ENCODE assay signal across 17 cellular contexts in genomic region chr5:151570512-151571269, GRCh38. TPM values are rescaled to one million over a fixed set of nuclear protein-coding genes. Genes with fewer than 3 reads are reported as not detected.
DNase-seq lines count a peak whose midpoint lies in the region; ATAC-seq, FAIRE-seq and TF ChIP-seq lines count a peak whose summit lies in the region.
"Had no signal": no experiment of that assay in that cellular context is flagged by ENCODE, and none has a peak within 500 bp of the region (broad histone marks: within the 10 kb centered on the region; RNA-seq: fewer than 3 reads in every experiment).

No MANE protein-coding gene starts in this region.

- POLR2A ChIA-PET in HCT116 (lab: Charles Lee) (no interaction called here), PC-3 (lab: Charles Lee; ENCODE audit: unreplicated experiment) (no interaction called here)

- H3F3A ChIP-seq in PC-3 (ENCODE audit: low read length, unreplicated experiment) = no peaks in the 10 kb centered on the region

- BruUV-seq in HCT116 (replicated peaks; lab: Mats Ljungman, UMichigan) (no TSS peak), PC-3 (replicated peaks; lab: Mats Ljungman, UMichigan) (no TSS peak)

- peaks cover 24 to 32% of the 10 kb centered on the region in 2 experiments for H3K4me1 ChIP-seq in HCT116 (ENCODE audit: control insufficient read depth in 1 of 2, insufficient read depth in 2 of 2, low read length in 2 of 2)
- H3K4me1 ChIP-seq in PC-3 (ENCODE audit: insufficient read depth, low read length) = peaks cover 23% of the 10 kb centered on the region
- peaks cover 6% of the 10 kb centered on the region for H3K4me1 ChIP-seq in iPS DF 6.9 (ENCODE audit: control insufficient read depth, insufficient read depth, low read length)
- H3K4me1 ChIP-seq in small intestine (ENCODE audit: control insufficient read depth in 2 of 2, insufficient read depth in 1 of 2, low read depth in 1 of 2, low read length in 1 of 2) = no peaks in the 10 kb centered on the region
- H3K4me1 ChIP-seq: gastroesophageal sphincter, psoas muscle had no signal

- ATAC-seq in HCT116 = peak; percentile 73
- ATAC-seq in PC-3 = no peak
- ATAC-seq in HG02852 (IDR thresholded peaks at IDR 0.05; ENCODE audit: unreplicated experiment) = no peak
- ATAC-seq: effector memory CD8-positive, alpha-beta T cell; gastroesophageal sphincter; Right ventricle myocardium inferior had no signal

- H3K27me3 ChIP-seq in HCT116 (ENCODE audit: insufficient read depth, low read length) (no peaks in the 10 kb centered on the region), PC-3 (ENCODE audit: low read length) (no peaks in the 10 kb centered on the region), iPS DF 6.9 (ENCODE audit: control insufficient read depth, insufficient read depth, low read length) (peaks cover 3% of the 10 kb centered on the region), small intestine (ENCODE audit: control insufficient read depth in 2 of 2, insufficient read depth in 2 of 2, low read length in 2 of 2) (no peaks in the 10 kb centered on the region)

- no peak for TF ChIP-seq CTCF in HCT116 (IDR thresholded peaks at IDR 0.05 in 2 of 3, conservative IDR thresholded peaks at IDR 0.05 in 1 of 3; ENCODE audit: borderline replicate concordance in 1 of 3, insufficient read depth in 1 of 3, low read depth in 2 of 3, low read length in 2 of 3)
- TF ChIP-seq CTCF in PC-3 (conservative IDR thresholded peaks at IDR 0.05; ENCODE audit: low read depth, low read length) = no peak

- H3K9ac ChIP-seq in HCT116 (ENCODE audit: low read length) (no peak overlapping the region), PC-3 (ENCODE audit: low read length) (no peak overlapping the region)

- H3K36me3 ChIP-seq in HCT116 (ENCODE audit: control insufficient read depth in 1 of 2, insufficient read depth in 2 of 2, low read length in 2 of 2) (no peaks in the 10 kb centered on the region), PC-3 (ENCODE audit: low read depth, low read length) (no peaks in the 10 kb centered on the region), iPS DF 6.9 (ENCODE audit: control insufficient read depth, insufficient read depth, low read length) (no peaks in the 10 kb centered on the region), small intestine (ENCODE audit: control insufficient read depth in 2 of 2, insufficient read depth in 2 of 2, low read length in 2 of 2) (no peaks in the 10 kb centered on the region)
- H3K36me3 ChIP-seq: gastroesophageal sphincter had no signal

- H2AFZ ChIP-seq in HCT116 (ENCODE audit: low read depth, low read length, poor library complexity, severe bottlenecking) = no peak overlapping the region
- peak overlapping the region; percentile 8; the same call in 1 of the 2 replicates for H2AFZ ChIP-seq in PC-3 (ENCODE audit: low read length)

- intact Hi-C loops in HCT116 (cut with micrococcal nuclease) (no loop called here), PC-3 (cut with micrococcal nuclease) (no loop called here)

- H4K20me1 ChIP-seq in HCT116 (ENCODE audit: insufficient read depth) = no peaks in the 10 kb centered on the region
- no peaks in the 10 kb centered on the region for H4K20me1 ChIP-seq in PC-3 (ENCODE audit: low read length)

- H3K9me2 ChIP-seq in HCT116 (ENCODE audit: insufficient read depth) (no peaks in the 10 kb centered on the region), PC-3 (replicated peaks; ENCODE audit: low read length) (no peaks in the 10 kb centered on the region)

- H3K27ac ChIP-seq in HCT116 (ENCODE audit: low read depth, low read length) (no peak overlapping the region; the same call in 1 of the 2 replicates), PC-3 (ENCODE audit: low read length) (peak overlapping the region; percentile 62), iPS DF 6.9 (ENCODE audit: low read length) (no peak overlapping the region), small intestine (ENCODE audit: low read depth in 1 of 2, low read length in 1 of 2) (no peak overlapping the region)
- H3K27ac ChIP-seq: gastroesophageal sphincter, psoas muscle had no signal

- FAIRE-seq in small intestine (lab: Jason Lieb, UNC) = no peak
- FAIRE-seq: G401.6 had no signal

- H3K4me2 ChIP-seq in HCT116 (ENCODE audit: low read length) = peak overlapping the region; percentile 73
- peak overlapping the region; percentile 78 for H3K4me2 ChIP-seq in PC-3 (ENCODE audit: low read length)

- H3K79me2 ChIP-seq in HCT116 (ENCODE audit: insufficient read depth, low read length) (no peaks in the 10 kb centered on the region), PC-3 (ENCODE audit: low read length) (no peaks in the 10 kb centered on the region)

- RAD21 ChIA-PET in HCT116 (lab: Charles Lee; ENCODE audit: low non-redundant PET in 1 of 2, low total read pairs in 2 of 2, uncharacterized antibody in 2 of 2, unreplicated experiment in 2 of 2) = no interaction called here

- H3K4me3 ChIP-seq in HCT116 (replicated peaks in 1 of 2; ENCODE audit: low read depth in 1 of 2, low read length in 2 of 2) (peak overlapping the region in 1 of 2 experiments; percentile 40; a peak in 1 of 4 replicates), PC-3 (ENCODE audit: low read length) (peak overlapping the region; percentile 40; the same call in 1 of the 2 replicates), iPS DF 6.9 (ENCODE audit: low read length) (no peak overlapping the region), small intestine (ENCODE audit: low read depth in 1 of 2, low read length in 2 of 2) (no peak overlapping the region)
- H3K4me3 ChIP-seq: gastroesophageal sphincter, psoas muscle had no signal

- H3K9me3 ChIP-seq in HCT116 (ENCODE audit: control insufficient read depth in 1 of 2, insufficient read depth in 1 of 2, low read depth in 1 of 2, low read length in 2 of 2) (no peaks in the 10 kb centered on the region), PC-3 (ENCODE audit: low read length) (no peaks in the 10 kb centered on the region), iPS DF 6.9 (ENCODE audit: control insufficient read depth, insufficient read depth, low read length) (no peaks in the 10 kb centered on the region), small intestine (ENCODE audit: control insufficient read depth, low read depth) (no peaks in the 10 kb centered on the region)
- H3K9me3 ChIP-seq: gastroesophageal sphincter, psoas muscle had no signal

- peak; percentile 45 for DNase-seq in HCT116 (ENCODE audit: low read depth, low spot score)
- peak; percentile 92 for DNase-seq in PC-3
- peak; percentile 57 for DNase-seq in iPS DF 6.9 (ENCODE audit: low read depth, low spot score)
- peak; percentile 10 for DNase-seq in small intestine
- DNase-seq in HPDE6-E6E7 (ENCODE audit: extremely low spot score) = no peak
- DNase-seq in anterior cingulate cortex (lab: John Stamatoyannopoulos, UW) = no peak
- no peak for DNase-seq in amygdala (lab: John Stamatoyannopoulos, UW)
- DNase-seq: effector memory CD8-positive, alpha-beta T cell; HFFc6; Karpas-422; psoas muscle; T-helper 1 cell had no signal

- 0 out of 2 replicates have a peak, but pooled peaks have one; percentile 1 for TF ChIP-seq RAD21 in HCT116 (IDR thresholded peaks at IDR 0.05; ENCODE audit: low read depth)

- no peak for TF ChIP-seq POLR2A in HCT116 (IDR thresholded peaks at IDR 0.05; ENCODE audit: borderline replicate concordance, extremely low read depth, insufficient read depth, insufficient read length)

- no CpG with 5 or more reads among the region's 12 CpGs for WGBS in iPS DF 6.9 (ENCODE audit: insufficient coverage, insufficient read length)
- 45 to 67% (median 57%) methylated on average over 12 of the region's 12 CpGs for WGBS in small intestine, 3 donors

- CTCF ChIA-PET in HCT116 (lab: Charles Lee) (no interaction called here), PC-3 (lab: Charles Lee) (no interaction called here)

TF ChIP-seq in HCT116, 20 proteins besides CTCF, POLR2A, EP300 and RAD21:
- TF ChIP-seq JUND (IDR thresholded peaks at IDR 0.05) (peak; percentile 43; the same call in 1 of the 2 replicates), ELF1 (IDR thresholded peaks at IDR 0.05; ENCODE audit: borderline replicate concordance, low read depth) (no peak), MAX (IDR thresholded peaks at IDR 0.05) (peak; percentile 49), SP1 (IDR thresholded peaks at IDR 0.05; ENCODE audit: low read depth) (peak; percentile 80), EZH2 (IDR thresholded peaks at IDR 0.05) (no peak), SIN3A (IDR thresholded peaks at IDR 0.05; ENCODE audit: low read depth) (no peak), POLR2AphosphoS5 (IDR thresholded peaks at IDR 0.05; ENCODE audit: low read depth, low read length) (peak; percentile 47; the same call in 1 of the 2 replicates)
TF ChIP-seq in HCT116: peak in this region for 4.

RNA-seq across cellular contexts. Expression of gene FAT2, which starts 20.4 kb away (rescaled TPM):
- 0.05 TPM for total RNA-seq in HCT116 (2021; ENCODE audit: unreplicated experiment)
- 0.01 and 0.02 TPM in 2 replicates for polyA plus RNA-seq in HCT116 (2012)
- not detected in 2 replicates for total RNA-seq in PC-3 (2014; rRNA removed)
- under 1 TPM in 1 of 3 donors, not detected in 2; 0.01 TPM for polyA plus RNA-seq in small intestine
- total RNA-seq: HFFc6, Right ventricle myocardium inferior had no signal
- polyA plus RNA-seq: CD14-positive monocyte had no signal

Comparison
In these comparisons a context has a peak if more than half of its experiments do, and no peak if none do; other contexts are left out.
1. DNase-seq: peak in HCT116 (single experiment), PC-3 (single experiment), iPS DF 6.9 (single experiment) and small intestine (single experiment); none in HPDE6-E6E7 (single experiment), anterior cingulate cortex (0 of 58) and amygdala (0 of 56).